Comparison of ENCODE assay signal across 8 cellular contexts in genomic region chr13:23375007-23375971, GRCh38.
DNase-seq lines count a peak whose midpoint lies in the region; ATAC-seq and TF ChIP-seq lines count a peak whose summit lies in the region.

No MANE protein-coding gene starts in this region.

- peak overlapping the region; percentile 49 for H3K27ac Mint-ChIP-seq in T-helper 2 cell treated with Interferon-gamma antibody and Interleukin-4, amounts not matched to agents 5 μg/mL and 100 μg/mL, for 36 hours

- no peaks in the 10 kb centered on the region for H3K27me3 Mint-ChIP-seq in T-helper 2 cell treated with Interferon-gamma antibody and Interleukin-4, amounts not matched to agents 5 μg/mL and 100 μg/mL, for 36 hours (ENCODE audit: low read depth)

- ATAC-seq in GM18499 (IDR thresholded peaks at IDR 0.05; ENCODE audit: insufficient read depth, unreplicated experiment) (peak; percentile 38), HG02885 (IDR thresholded peaks at IDR 0.05; ENCODE audit: poor library complexity, unreplicated experiment) (peak; percentile 85)

- H3K4me3 Mint-ChIP-seq in T-helper 2 cell treated with Interferon-gamma antibody and Interleukin-4, amounts not matched to agents 5 μg/mL and 100 μg/mL, for 36 hours = peak overlapping the region; percentile 75

- in situ Hi-C loops in astrocyte of the cerebellum (cut with HindIII; ENCODE audit: low sequenced_read_pairs) = no loop called here

- TF ChIP-seq CTCF in astrocyte of the cerebellum (IDR thresholded peaks at IDR 0.05; ENCODE audit: low read depth, low read length, missing control alignments) = no peak

- peaks cover 61% of the 10 kb centered on the region for H3K4me1 Mint-ChIP-seq in T-helper 2 cell treated with Interferon-gamma antibody and Interleukin-4, amounts not matched to agents 5 μg/mL and 100 μg/mL, for 36 hours (ENCODE audit: low read depth)

- peaks cover 25% of the 10 kb centered on the region for H3K36me3 Mint-ChIP-seq in T-helper 2 cell treated with Interferon-gamma antibody and Interleukin-4, amounts not matched to agents 5 μg/mL and 100 μg/mL, for 36 hours (ENCODE audit: low read depth)

- DNase-seq in NCI-H187 (lab: John Stamatoyannopoulos, UW) = peak; percentile 51 to 77
- peak; percentile 94 for DNase-seq in T-helper 2 cell treated with Interferon-gamma antibody and Interleukin-4, amounts not matched to agents 5 μg/mL and 100 μg/mL, for 36 hours (ENCODE audit: low spot score)
- peak; percentile 87 for DNase-seq in astrocyte of the cerebellum (ENCODE audit: low read depth)
- peak; percentile 91 to 98 for DNase-seq in hippocampal formation (lab: John Stamatoyannopoulos, UW)
- peak; percentile 75 for DNase-seq in retina
- no peak for DNase-seq in DMS79 (lab: John Stamatoyannopoulos, UW)

- H3K9me3 Mint-ChIP-seq in T-helper 2 cell treated with Interferon-gamma antibody and Interleukin-4, amounts not matched to agents 5 μg/mL and 100 μg/mL, for 36 hours = no peaks in the 10 kb centered on the region

- H3K4me3 ChIP-seq in astrocyte of the cerebellum (ENCODE audit: low read depth, low read length) = peak overlapping the region; percentile 70
